8 cellular contexts compared by ENCODE assay signal in genomic region chr11:64152841-64153691, GRCh38. TPM values are rescaled to one million over a fixed set of nuclear protein-coding genes. Genes with fewer than 3 reads are reported as not detected.
DNase-seq lines count a peak whose midpoint lies in the region; ATAC-seq and TF ChIP-seq lines count a peak whose summit lies in the region.

No MANE protein-coding gene starts in this region.

- 14 to 15% methylated on average over 23 of the region's 23 CpGs for WGBS in aorta, 2 donors

- no peaks in the 10 kb centered on the region for H3K9me3 Mint-ChIP-seq in progenitor cell of endocrine pancreas (ENCODE audit: low read depth)

- H3K27me3 ChIP-seq in HL-60 (ENCODE audit: insufficient read depth, poor library complexity, severe bottlenecking), result no peaks in the 10 kb centered on the region
- H3K27me3 ChIP-seq in RWPE2 (ENCODE audit: insufficient read depth, poor library complexity, severe bottlenecking), result no peaks in the 10 kb centered on the region
- no peaks in the 10 kb centered on the region for H3K27me3 ChIP-seq in aorta (ENCODE audit: control insufficient read depth in 1 of 2, insufficient read depth in 2 of 2, low read length in 1 of 2)

- H3K4me1 ChIP-seq in RWPE2 (ENCODE audit: insufficient read depth, poor library complexity, severe bottlenecking) (no peaks in the 10 kb centered on the region), aorta (ENCODE audit: control insufficient read depth in 1 of 2, insufficient read depth in 2 of 2, low read length in 2 of 2) (no peaks in the 10 kb centered on the region)

- no peak overlapping the region for H3K4me3 Mint-ChIP-seq in progenitor cell of endocrine pancreas (ENCODE audit: low read depth)

- intact Hi-C loops in head of caudate nucleus (cut with DNase I) (loop anchor here (2.0 to 10.0 kb wide), 2 partner anchors 152 to 318 kb away; partner anchors contain the start of gene MARK2), aorta (cut with DNase I) (loop anchor here (5.0 to 10.0 kb wide), 2 partner anchors 316 to 388 kb away; partner anchors contain the start of genes MARK2 (in 2 of the 2) and ZFTA (in 1 of the 2))

- peak; percentile 69 for DNase-seq in NCI-H510A treated with DMSO at 0.1 percent for 48 hours (lab: John Stamatoyannopoulos, UW)
- no peak for DNase-seq in NCI-H510A (lab: John Stamatoyannopoulos, UW)
- DNase-seq in HL-60 (ENCODE audit: low read depth in 1 of 2, low spot score in 1 of 2), result peak; percentile 47 to 51
- peak; percentile 58 for DNase-seq in RWPE2 (ENCODE audit: low spot score)
- peak; percentile 66 for DNase-seq in activated gamma-delta T cell treated with Interleukin-2 at 50 U/mL for 16 hours
- peak; percentile 33 to 88 (median 76) for DNase-seq in head of caudate nucleus
- DNase-seq in progenitor cell of endocrine pancreas (ENCODE audit: low spot score, unreplicated experiment), result peak; percentile 58
- peak; percentile 71 to 92 for DNase-seq in aorta

- H3K27me3 Mint-ChIP-seq in progenitor cell of endocrine pancreas, result peaks cover 18% of the 10 kb centered on the region

- H3K36me3 Mint-ChIP-seq in progenitor cell of endocrine pancreas (ENCODE audit: insufficient read depth), result peaks cover 4% of the 10 kb centered on the region

- H3K9me3 ChIP-seq in RWPE2 (ENCODE audit: severe bottlenecking) (no peaks in the 10 kb centered on the region), aorta (ENCODE audit: control insufficient read depth, low read length) (no peaks in the 10 kb centered on the region)

- H3K36me3 ChIP-seq in RWPE2 (ENCODE audit: low read depth) (no peaks in the 10 kb centered on the region), aorta (ENCODE audit: control insufficient read depth in 1 of 2, insufficient read depth in 2 of 2, low read length in 1 of 2) (no peaks in the 10 kb centered on the region)

- no peak overlapping the region for H3K27ac Mint-ChIP-seq in progenitor cell of endocrine pancreas

- ATAC-seq in RWPE2 (ENCODE audit: low read depth), result peak; percentile 87
- ATAC-seq in aorta (ENCODE audit: low FRiP score), result peak; percentile 89

- TF ChIP-seq CTCF in HL-60 (IDR thresholded peaks at IDR 0.05; ENCODE audit: insufficient read depth, low read length) (peak; percentile 90), RWPE2 (IDR thresholded peaks at IDR 0.05; ENCODE audit: poor library complexity, severe bottlenecking) (peak; percentile 98), progenitor cell of endocrine pancreas (IDR thresholded peaks at IDR 0.05; ENCODE audit: unreplicated experiment) (peak; percentile 100)

- H3K4me1 Mint-ChIP-seq in progenitor cell of endocrine pancreas (ENCODE audit: low read depth), result peaks cover 2% of the 10 kb centered on the region

- no peak overlapping the region for H3K4me3 ChIP-seq in HL-60 (replicated peaks; ENCODE audit: insufficient read depth, low read length)
- no peak overlapping the region for H3K4me3 ChIP-seq in RWPE2 (ENCODE audit: severe bottlenecking)
- no peak overlapping the region for H3K4me3 ChIP-seq in aorta (ENCODE audit: low read length in 2 of 2)

- H3K27ac ChIP-seq in HL-60 (replicated peaks) (no peak overlapping the region), RWPE2 (ENCODE audit: poor library complexity, severe bottlenecking) (no peak overlapping the region), aorta (ENCODE audit: low read depth in 1 of 2, low read length in 2 of 2) (no peak overlapping the region)

RNA-seq across cellular contexts. Expression of gene MACROD1, which starts 12.8 kb away (rescaled TPM):
- total RNA-seq in progenitor cell of endocrine pancreas, result 28.0 and 30.6 TPM in 2 replicates
- 10 to 100 TPM; 12.7 to 19.0 TPM for total RNA-seq in aorta
- 100 to 1,000 TPM; 111 to 125 TPM for polyA plus RNA-seq in aorta

RNA-seq across cellular contexts. Expression of gene STIP1, which starts 32.9 kb away (rescaled TPM):
- 189 and 209 TPM in 2 replicates for total RNA-seq in progenitor cell of endocrine pancreas
- total RNA-seq in aorta, result 100 to 1,000 TPM in 1 of 2 donors, 10 to 100 TPM in 1; 67.9 to 111 TPM
- polyA plus RNA-seq in aorta, result 10 to 100 TPM; 31.0 to 40.4 TPM

RNA-seq across cellular contexts. Expression of gene FERMT3, which starts 53.5 kb away (rescaled TPM):
- total RNA-seq in progenitor cell of endocrine pancreas (5.4 and 5.9 TPM in 2 replicates), aorta (10 to 100 TPM; 35.6 to 42.6 TPM)
- polyA plus RNA-seq in aorta, result 10 to 100 TPM; 22.2 to 38.1 TPM
